8 cellular contexts compared by ENCODE assay signal in the genomic region with DNA sequence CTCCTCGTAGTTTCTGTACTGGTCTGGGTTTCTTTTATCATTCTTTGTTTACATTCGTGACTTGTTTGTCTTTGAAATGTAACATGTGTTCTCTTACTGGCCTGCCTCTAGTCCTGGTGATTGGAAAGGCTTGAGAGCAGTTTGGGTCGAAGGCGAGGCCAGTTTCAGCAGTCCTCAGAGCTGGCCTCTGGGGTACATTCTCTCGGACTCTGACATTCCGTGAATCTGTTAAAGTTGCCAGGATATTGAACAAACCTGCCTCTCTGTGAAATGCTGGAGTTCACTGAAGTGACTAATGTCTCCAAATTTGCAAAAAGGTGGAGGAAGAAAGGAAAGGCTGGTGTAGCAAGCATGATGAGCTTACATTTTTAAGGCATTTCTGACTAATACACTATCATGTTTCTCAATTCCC. TPM values are rescaled to one million over a fixed set of nuclear protein-coding genes. Genes with fewer than 3 reads are reported as not detected.
DNase-seq lines count a peak whose midpoint lies in the region; ATAC-seq and TF ChIP-seq lines count a peak whose summit lies in the region.

No MANE protein-coding gene starts in this region.

- H3K4me3 Mint-ChIP-seq in immature natural killer cell, result peak overlapping the region; percentile 85 to 91 (median 88)

- DNase-seq in NCI-H1105 treated with DMSO at 0.1 percent for 48 hours (lab: John Stamatoyannopoulos, UW) (peak; percentile 50), NCI-H1105 (lab: John Stamatoyannopoulos, UW) (no peak), NB4 (ENCODE audit: low read depth) (peak; percentile 35), T47D (ENCODE audit: low read depth in 1 of 2, low spot score in 1 of 2) (peak; percentile 28 to 50), immature natural killer cell (no peak)

- no peak for ATAC-seq in GM21737 (IDR thresholded peaks at IDR 0.05; ENCODE audit: unreplicated experiment)
- ATAC-seq in HG02852 (IDR thresholded peaks at IDR 0.05; ENCODE audit: unreplicated experiment), result no peak

- TF ChIP-seq CTCF in NB4 (IDR thresholded peaks at IDR 0.05; ENCODE audit: low read depth, low read length), result no peak

- H3K27ac Mint-ChIP-seq in immature natural killer cell, result peak overlapping the region; percentile 34 to 77 (median 58)

- peak overlapping the region; percentile 44 for H3K4me3 ChIP-seq in NB4 (ENCODE audit: low read depth, low read length)
- H3K4me3 ChIP-seq in skin epidermis, result peak overlapping the region; percentile 54 to 96 (median 90)

- peaks cover 0 to 6% (median 4%) of the 10 kb centered on the region in 6 donors for H3K9me3 Mint-ChIP-seq in immature natural killer cell

- H3K4me1 Mint-ChIP-seq in immature natural killer cell, result peaks cover 13 to 27% of the 10 kb centered on the region in 2 donors

- no peak for TF ChIP-seq POLR2A in NB4 (IDR thresholded peaks at IDR 0.05; ENCODE audit: extremely low read depth, insufficient read length)

- peaks cover 0 to 9% (median 2%) of the 10 kb centered on the region in 3 donors for H3K27me3 Mint-ChIP-seq in immature natural killer cell (ENCODE audit: low read depth in 3 of 3)

- peaks cover 0 to 4% (median 0%) of the 10 kb centered on the region in 3 donors for H3K36me3 Mint-ChIP-seq in immature natural killer cell

- peak overlapping the region in 19 of 21 experiments; percentile 25 to 96 (median 90) for H3K27ac ChIP-seq in skin epidermis

- in situ Hi-C loops in T47D (cut with HindIII; ENCODE audit: low pct_unique_long_range_greater_than_20kb, low sequenced_read_pairs), result no loop called here

RNA-seq across cellular contexts. Expression of a gene that starts 1.5 kb away (rescaled TPM):
- polyA plus RNA-seq in immature natural killer cell, result 1 to 10 TPM; 1.6 to 4.0 (median 3.4) TPM

Comparison
In these comparisons a context has a peak if more than half of its experiments do, and no peak if none do; other contexts are left out.
1. DNase-seq: peak in NCI-H1105 treated with DMSO at 0.1 percent for 48 hours (single experiment), NB4 (single experiment) and T47D (2 of 2); none in NCI-H1105 (single experiment) and immature natural killer cell (0 of 3).